26 cellular contexts compared by ENCODE assay signal in the genomic region with DNA sequence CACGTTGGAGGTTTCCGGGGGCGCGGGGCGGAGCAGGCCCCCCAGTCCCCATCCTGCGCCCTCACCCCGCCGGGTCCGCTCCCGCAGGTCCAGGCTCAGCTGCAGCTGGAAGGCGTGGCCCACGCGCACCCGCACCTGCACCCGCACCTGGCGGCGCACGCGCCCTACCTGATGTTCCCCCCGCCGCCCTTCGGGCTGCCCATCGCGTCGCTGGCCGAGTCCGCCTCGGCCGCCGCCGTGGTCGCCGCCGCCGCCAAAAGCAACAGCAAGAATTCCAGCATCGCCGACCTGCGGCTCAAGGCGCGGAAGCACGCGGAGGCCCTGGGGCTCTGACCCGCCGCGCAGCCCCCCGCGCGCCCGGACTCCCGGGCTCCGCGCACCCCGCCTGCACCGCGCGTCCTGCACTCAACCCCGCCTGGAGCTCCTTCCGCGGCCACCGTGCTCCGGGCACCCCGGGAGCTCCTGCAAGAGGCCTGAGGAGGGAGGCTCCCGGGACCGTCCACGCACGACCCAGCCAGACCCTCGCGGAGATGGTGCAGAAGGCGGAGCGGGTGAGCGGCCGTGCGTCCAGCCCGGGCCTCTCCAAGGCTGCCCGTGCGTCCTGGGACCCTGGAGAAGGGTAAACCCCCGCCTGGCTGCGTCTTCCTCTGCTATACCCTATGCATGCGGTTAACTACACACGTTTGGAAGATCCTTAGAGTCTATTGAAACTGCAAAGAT. TPM values are rescaled to one million over a fixed set of nuclear protein-coding genes. Genes with fewer than 3 reads are reported as not detected.
DNase-seq lines count a peak whose midpoint lies in the region; ATAC-seq and TF ChIP-seq lines count a peak whose summit lies in the region.
"Had no signal": no experiment of that assay in that cellular context is flagged by ENCODE, and none has a peak within 500 bp of the region (broad histone marks: within the 10 kb centered on the region; RNA-seq: fewer than 3 reads in every experiment).

No MANE protein-coding gene starts in this region.

- H3K4ac ChIP-seq in trophoblast cell (ENCODE audit: low read depth, low read length), result no peak overlapping the region

- no peak overlapping the region for H4K12ac ChIP-seq in trophoblast cell (ENCODE audit: low read depth, low read length)

- H3K9ac ChIP-seq in ES-I3 (ENCODE audit: low read depth, low read length) (peak overlapping the region; percentile 37; the same call in 1 of the 2 replicates), trophoblast cell (ENCODE audit: low read length) (no peak overlapping the region)

- H2BK120ac ChIP-seq in trophoblast cell (ENCODE audit: insufficient read depth, low read length, poor library complexity), result no peak overlapping the region

- H3K36me3 ChIP-seq in ES-I3 (ENCODE audit: insufficient read depth, low read length), result no peaks in the 10 kb centered on the region
- H3K36me3 ChIP-seq in trophoblast cell (ENCODE audit: control insufficient read depth in 1 of 2, insufficient read depth in 2 of 2, low read length in 2 of 2), result no peaks in the 10 kb centered on the region
- H3K36me3 ChIP-seq in sigmoid colon, result no peaks in the 10 kb centered on the region
- H3K36me3 ChIP-seq in heart left ventricle, result no peaks in the 10 kb centered on the region

- no CpG with 5 or more reads among the region's 80 CpGs for WGBS in trophoblast cell (ENCODE audit: extremely low coverage, insufficient coverage, insufficient read length)
- WGBS in sigmoid colon, 2 donors, result 2 to 5% methylated on average over 80 of the region's 80 CpGs
- WGBS in heart left ventricle, 4 donors, result 1 to 3% (median 2%) methylated on average over 12 to 80 of the region's 80 CpGs

- peak overlapping the region; percentile 52 for H3K4me2 ChIP-seq in trophoblast cell (ENCODE audit: low read length)

- peak; percentile 3 for DNase-seq in RPMI8226
- no peak for DNase-seq in trophoblast cell
- DNase-seq in NCI-H1436 treated with DMSO at 0.1 percent for 48 hours (lab: John Stamatoyannopoulos, UW), result no peak
- DNase-seq in sigmoid colon, result no peak
- DNase-seq in stimulated activated CD4-positive, alpha-beta T cell treated with anti-CD3 and anti-CD28 coated beads, Interleukin-1b, Interleukin-23, amount 100 ng/mL, for 48 hours, result no peak
- no peak for DNase-seq in heart left ventricle
- DNase-seq: activated effector memory CD4-positive, alpha-beta T cell treated with Interleukin-2 at 50 U/mL for 16 hours; amniotic stem cell; CD4-positive, alpha-beta memory T cell; DMS79 treated with DMSO at 0.1 percent for 48 hours; effector memory CD4-positive, alpha-beta T cell; kidney glomerular epithelial cell; midbrain; NCI-H1092 treated with DMSO at 0.1 percent for 48 hours; NCI-H526 treated with DMSO at 0.1 percent for 48 hours; nucleus accumbens; right cardiac atrium; stimulated activated naive CD8-positive, alpha-beta T cell treated with anti-CD3 and anti-CD28 coated beads, Interleukin-15, Interleukin-2, amounts not matched to agents 100 U/mL and 50 U/mL, for 24 hours; T-helper 9 cell had no signal

- H3K9me3 ChIP-seq in ES-I3 (ENCODE audit: control insufficient read depth, insufficient read depth, low read length) (no peaks in the 10 kb centered on the region), iPS-18c (ENCODE audit: control insufficient read depth, insufficient read depth, low read length) (peaks cover 23% of the 10 kb centered on the region), trophoblast cell (ENCODE audit: insufficient read depth, low read depth, low read length) (peaks cover 1% of the 10 kb centered on the region), sigmoid colon (peaks cover 0 to under 1% (median 0%) of the 10 kb centered on the region in 4 donors), heart left ventricle (no peaks in the 10 kb centered on the region)

- no peak overlapping the region for H4K8ac ChIP-seq in trophoblast cell (ENCODE audit: low read depth, low read length)

- H3K79me1 ChIP-seq in trophoblast cell (ENCODE audit: low read length), result no peaks in the 10 kb centered on the region

- H4K91ac ChIP-seq in trophoblast cell (ENCODE audit: low read depth, low read length), result no peak overlapping the region

- H3K14ac ChIP-seq in trophoblast cell (ENCODE audit: low read length), result no peak overlapping the region

- intact Hi-C loops in sigmoid colon (cut with DNase I) (no loop called here), heart left ventricle (cut with DNase I) (no loop called here)

- peaks cover 54% of the 10 kb centered on the region for H3K27me3 ChIP-seq in trophoblast cell (ENCODE audit: insufficient read depth, low read length)
- peaks cover 12 to 76% (median 53%) of the 10 kb centered on the region in 3 donors for H3K27me3 ChIP-seq in sigmoid colon
- peaks cover 13 to 60% (median 47%) of the 10 kb centered on the region in 9 donors for H3K27me3 ChIP-seq in heart left ventricle

- peak overlapping the region; percentile 20 for H3K4me3 ChIP-seq in iPS-18c (ENCODE audit: insufficient read depth, low read depth, low read length)
- H3K4me3 ChIP-seq in trophoblast cell (ENCODE audit: low read depth, low read length), result peak overlapping the region; percentile 3
- no peak overlapping the region for H3K4me3 ChIP-seq in sigmoid colon
- no peak overlapping the region for H3K4me3 ChIP-seq in heart left ventricle

- H3K4me1 ChIP-seq in ES-I3 (ENCODE audit: insufficient read depth, low read length) (no peaks in the 10 kb centered on the region), trophoblast cell (ENCODE audit: control insufficient read depth in 1 of 2, insufficient read depth in 2 of 2, low read length in 2 of 2) (no peaks in the 10 kb centered on the region), sigmoid colon (no peaks in the 10 kb centered on the region), heart left ventricle (peaks cover 0 to 6% (median 0%) of the 10 kb centered on the region in 12 donors)

- H3K18ac ChIP-seq in trophoblast cell (ENCODE audit: low read length), result no peak overlapping the region

- H3K23ac ChIP-seq in trophoblast cell (ENCODE audit: low read length), result no peak overlapping the region

- no peak overlapping the region for H2BK12ac ChIP-seq in trophoblast cell (ENCODE audit: low read length)

- no peak for TF ChIP-seq EP300 in sigmoid colon (IDR thresholded peaks at IDR 0.05)

- H2AK5ac ChIP-seq in trophoblast cell (ENCODE audit: low read length), result no peak overlapping the region

- no peaks in the 10 kb centered on the region for H3K79me2 ChIP-seq in trophoblast cell (ENCODE audit: control insufficient read depth, insufficient read depth, low read length, poor library complexity)

- H2BK5ac ChIP-seq in trophoblast cell (ENCODE audit: low read depth, low read length, poor library complexity), result no peak overlapping the region

- H2AFZ ChIP-seq in trophoblast cell (ENCODE audit: insufficient read depth, low read length, poor library complexity), result no peak overlapping the region

- no peak for ATAC-seq in heart left ventricle
- ATAC-seq: activated CD4-positive, CD25-positive, alpha-beta regulatory T cell treated with anti-CD3 and anti-CD28 coated beads, Interleukin-2, amount 50 U/mL, for 24 hours; right cardiac atrium; stimulated activated naive CD8-positive, alpha-beta T cell treated with anti-CD3 and anti-CD28 coated beads, Interleukin-15, Interleukin-2, amounts not matched to agents 100 U/mL and 50 U/mL, for 24 hours had no signal

- H3K27ac ChIP-seq in trophoblast cell (ENCODE audit: low read depth, low read length) (no peak overlapping the region), sigmoid colon (no peak overlapping the region), heart left ventricle (no peak overlapping the region)

- TF ChIP-seq POLR2A in sigmoid colon (IDR thresholded peaks at IDR 0.05), result no peak
- TF ChIP-seq POLR2A in heart left ventricle (IDR thresholded peaks at IDR 0.05), result no peak

- no peak for TF ChIP-seq CTCF in sigmoid colon (IDR thresholded peaks at IDR 0.05)
- TF ChIP-seq CTCF in heart left ventricle (IDR thresholded peaks at IDR 0.05), result no peak

RNA-seq across cellular contexts. Expression of gene SHOX, which starts 13.9 kb away (rescaled TPM):
- polyA plus RNA-seq in trophoblast cell (2013), result 0.01 TPM in 2 replicates
- under 1 TPM in 1 of 4 donors, not detected in 3; 0.41 TPM for total RNA-seq in sigmoid colon
- polyA plus RNA-seq in sigmoid colon, result under 1 TPM; 0.06 to 0.60 (median 0.23) TPM
- total RNA-seq in heart left ventricle, result not detected
- not detected for polyA plus RNA-seq in heart left ventricle
- total RNA-seq: CD4-positive, alpha-beta memory T cell; fibroblast of lung; right cardiac atrium; SK-MEL-5; urinary bladder had no signal
- polyA plus RNA-seq: AG04450; CD4-positive, alpha-beta memory T cell; fibroblast of lung; right cardiac atrium; urinary bladder had no signal

Comparison
In these comparisons a context has a peak if more than half of its experiments do, and no peak if none do; other contexts are left out.
1. H3K4me3 ChIP-seq: peak in iPS-18c (single experiment) and trophoblast cell (single experiment); none in sigmoid colon (0 of 4) and heart left ventricle (0 of 12).